In genomic region chrX:56113785-56114436, GRCh38 we compare ENCODE assay signal across 15 cellular contexts.
A peak's percentile ranks its signal among the peaks of the same experiment; 100 is the strongest.
DNase-seq lines count a peak whose midpoint lies in the region; ATAC-seq and TF ChIP-seq lines count a peak whose summit lies in the region.
"Had no signal": no experiment of that assay in that cellular context is flagged by ENCODE, and none has a peak within 500 bp of the region (broad histone marks: within the 10 kb centered on the region; RNA-seq: fewer than 3 reads in every experiment).

No MANE protein-coding gene starts in this region.

- H3K9me3 ChIP-seq in smooth muscle cell (replicated peaks; ENCODE audit: low read depth): no peaks in the 10 kb centered on the region
- H3K9me3 ChIP-seq: SJCRH30 had no signal

- H3K4me2 ChIP-seq in smooth muscle cell: no peak overlapping the region

- WGBS in smooth muscle cell (ENCODE audit: low lambda C conversion rate): 65% methylated on average over 16 of the region's 16 CpGs

- H4K20me1 ChIP-seq in smooth muscle cell (ENCODE audit: low read depth): no peaks in the 10 kb centered on the region

- H3K79me2 ChIP-seq in smooth muscle cell (ENCODE audit: low read depth): no peaks in the 10 kb centered on the region

- peak overlapping the region; percentile 53 for H3K27ac ChIP-seq in smooth muscle cell (ENCODE audit: low read depth)
- H3K27ac ChIP-seq: SJCRH30 had no signal

- H3K36me3 ChIP-seq in smooth muscle cell (ENCODE audit: low read depth): no peaks in the 10 kb centered on the region
- H3K36me3 ChIP-seq: SJCRH30 had no signal

- TF ChIP-seq CTCF in smooth muscle cell (IDR thresholded peaks at IDR 0.05; ENCODE audit: borderline replicate concordance, insufficient read depth, poor library complexity, severe bottlenecking): no peak

- H2AFZ ChIP-seq in smooth muscle cell (ENCODE audit: low read depth): no peak overlapping the region

- H3K4me3 ChIP-seq in smooth muscle cell: no peak overlapping the region
- H3K4me3 ChIP-seq: SJCRH30 had no signal

- H3K9ac ChIP-seq in smooth muscle cell (ENCODE audit: low read depth): no peak overlapping the region

- no peaks in the 10 kb centered on the region for H3K4me1 ChIP-seq in smooth muscle cell (ENCODE audit: low read depth)
- H3K4me1 ChIP-seq: SJCRH30 had no signal

- no peaks in the 10 kb centered on the region for H3F3A ChIP-seq in smooth muscle cell (ENCODE audit: low read depth)

- no peak for ATAC-seq in HG03039 (IDR thresholded peaks at IDR 0.05; ENCODE audit: unreplicated experiment)

- H3K27me3 ChIP-seq in smooth muscle cell (ENCODE audit: low read depth): no peaks in the 10 kb centered on the region
- H3K27me3 ChIP-seq: SJCRH30 had no signal

- DNase-seq in H4 (ENCODE audit: low spot score) (peak; percentile 2), ecto neural progenitor cell (ENCODE audit: low spot score) (peak; percentile 47), islet precursor cell (peak; percentile 98), smooth muscle cell (lab: John Stamatoyannopoulos, UW; ENCODE audit: unreplicated experiment) (no peak), hippocampal formation (lab: John Stamatoyannopoulos, UW) (no peak), globus pallidus (ENCODE audit: low spot score) (no peak), NK-92 (lab: John Stamatoyannopoulos, UW; ENCODE audit: unreplicated experiment) (no peak)
- DNase-seq: CD4-positive, CD25-positive, alpha-beta regulatory T cell; H7; NCI-H1417; NCI-H2029; NCI-H2171 treated with DMSO at 0.1 percent for 48 hours; RPMI8226; SJCRH30 had no signal

Comparison
In these comparisons a context has a peak if more than half of its experiments do, and no peak if none do; other contexts are left out.
1. DNase-seq: peak in H4 (single experiment), ecto neural progenitor cell (single experiment) and islet precursor cell (single experiment); none in smooth muscle cell (single experiment), hippocampal formation (0 of 2), globus pallidus (single experiment) and NK-92 (single experiment).